ENCODE assay signal across 8 cellular contexts in genomic region chr2:109612991-109613921, GRCh38. TPM values are rescaled to one million over a fixed set of nuclear protein-coding genes. Genes with fewer than 3 reads are reported as not detected.
DNase-seq lines count a peak whose midpoint lies in the region; ATAC-seq and TF ChIP-seq lines count a peak whose summit lies in the region.

No MANE protein-coding gene starts in this region.

- no peak for TF ChIP-seq RAD21 in HCT116 (IDR thresholded peaks at IDR 0.05; ENCODE audit: low read depth)

- H3K9me2 ChIP-seq in HCT116 (ENCODE audit: insufficient read depth) = no peaks in the 10 kb centered on the region; the same call in 1 of the 2 replicates

- peaks cover 37 to 59% of the 10 kb centered on the region in 2 experiments for H3K4me1 ChIP-seq in HCT116 (ENCODE audit: control insufficient read depth in 1 of 2, insufficient read depth in 2 of 2, low read length in 2 of 2)

- no peaks in the 10 kb centered on the region for H3K27me3 ChIP-seq in HCT116 (ENCODE audit: insufficient read depth, low read length)

- no peak for TF ChIP-seq CTCF in HCT116 (IDR thresholded peaks at IDR 0.05 in 2 of 3, conservative IDR thresholded peaks at IDR 0.05 in 1 of 3; ENCODE audit: borderline replicate concordance in 1 of 3, insufficient read depth in 1 of 3, low read depth in 2 of 3, low read length in 2 of 3)
- TF ChIP-seq CTCF in choroid plexus epithelial cell (conservative IDR thresholded peaks at IDR 0.05; ENCODE audit: low read depth, low read length) = no peak

- H3K79me2 ChIP-seq in HCT116 (ENCODE audit: insufficient read depth, low read length) = peaks cover 75% of the 10 kb centered on the region

- H4K20me1 ChIP-seq in HCT116 (ENCODE audit: insufficient read depth) = 0 out of 2 replicates have a peak, but pooled peaks cover 3% of the 10 kb centered on the region

- no peak overlapping the region for H3K27ac Mint-ChIP-seq in stimulated activated memory B cell treated with anti-CD40 and anti-IgM and Interleukin-4, amounts not matched to agents 10 μg/mL and 1 μg/mL and 100 μg/mL, for 72 hours

- H3K27ac ChIP-seq in HCT116 (ENCODE audit: low read depth, low read length) = peak overlapping the region; percentile 78

- no peaks in the 10 kb centered on the region for H3K36me3 ChIP-seq in HCT116 (ENCODE audit: control insufficient read depth in 1 of 2, insufficient read depth in 2 of 2, low read length in 2 of 2)

- H3K9me3 ChIP-seq in HCT116 (ENCODE audit: control insufficient read depth in 1 of 2, insufficient read depth in 1 of 2, low read depth in 1 of 2, low read length in 2 of 2) = no peaks in the 10 kb centered on the region

- H3K4me3 ChIP-seq in HCT116 (replicated peaks in 1 of 2; ENCODE audit: low read depth in 1 of 2, low read length in 2 of 2) (peak overlapping the region; percentile 92 to 98), choroid plexus epithelial cell (ENCODE audit: low read depth, low read length) (peak overlapping the region; percentile 75)

- CTCF ChIA-PET in HCT116 (lab: Charles Lee) = interaction anchor here (1.2 to 1.7 kb wide), 2 partner anchors 121 to 123 kb away, joined by 4 to 7 read pairs; no protein-coding TSS in a partner anchor

- POLR2A ChIA-PET in HCT116 (lab: Charles Lee) = interaction anchor here (1.1 to 2.5 kb wide), 4 partner anchors 9 to 99 kb away, joined by 3 to 10 read pairs (median 5); no protein-coding TSS in a partner anchor

- no peaks in the 10 kb centered on the region for H3K36me3 Mint-ChIP-seq in stimulated activated memory B cell treated with anti-CD40 and anti-IgM and Interleukin-4, amounts not matched to agents 10 μg/mL and 1 μg/mL and 100 μg/mL, for 72 hours

- ATAC-seq in HCT116 = peak; percentile 11
- peak; percentile 60 for ATAC-seq in stimulated activated memory B cell treated with anti-CD40 and anti-IgM and Interleukin-4, amounts not matched to agents 10 μg/mL and 1 μg/mL and 100 μg/mL, for 72 hours

- peak overlapping the region; percentile 98 for H3K9ac ChIP-seq in HCT116 (ENCODE audit: low read length)

- peak overlapping the region; percentile 94 for H3K4me2 ChIP-seq in HCT116 (ENCODE audit: low read length)

- RAD21 ChIA-PET in HCT116 (lab: Charles Lee; ENCODE audit: low non-redundant PET in 1 of 2, low total read pairs in 2 of 2, uncharacterized antibody in 2 of 2, unreplicated experiment in 2 of 2) = no interaction called here

- intact Hi-C loops in HCT116 (cut with micrococcal nuclease) = loop anchor here (5.0 kb wide), 1 partner anchor 66 kb away; no protein-coding TSS in a partner anchor

- peak overlapping the region; percentile 33 for H3K4me3 Mint-ChIP-seq in stimulated activated memory B cell treated with anti-CD40 and anti-IgM and Interleukin-4, amounts not matched to agents 10 μg/mL and 1 μg/mL and 100 μg/mL, for 72 hours

- peak; percentile 29 for DNase-seq in NCI-H1694 treated with DMSO at 0.1 percent for 48 hours (lab: John Stamatoyannopoulos, UW)
- DNase-seq in NCI-H1694 (lab: John Stamatoyannopoulos, UW) = no peak
- DNase-seq in HCT116 (ENCODE audit: low read depth, low spot score) = no peak
- peak; percentile 51 for DNase-seq in NCI-H345 (lab: John Stamatoyannopoulos, UW)
- DNase-seq in choroid plexus epithelial cell (ENCODE audit: low read depth) = peak; percentile 73
- peak; percentile 57 for DNase-seq in kidney tubule cell (ENCODE audit: low spot score)
- DNase-seq in activated gamma-delta T cell (lab: John Stamatoyannopoulos, UW) = no peak

- no peak overlapping the region for H2AFZ ChIP-seq in HCT116 (ENCODE audit: low read depth, low read length, poor library complexity, severe bottlenecking)

- no peak for TF ChIP-seq POLR2A in HCT116 (IDR thresholded peaks at IDR 0.05; ENCODE audit: borderline replicate concordance, extremely low read depth, insufficient read depth, insufficient read length)

- H3K9me3 Mint-ChIP-seq in stimulated activated memory B cell treated with anti-CD40 and anti-IgM and Interleukin-4, amounts not matched to agents 10 μg/mL and 1 μg/mL and 100 μg/mL, for 72 hours = peaks cover 2% of the 10 kb centered on the region

- peaks cover 67% of the 10 kb centered on the region for H3K27me3 Mint-ChIP-seq in stimulated activated memory B cell treated with anti-CD40 and anti-IgM and Interleukin-4, amounts not matched to agents 10 μg/mL and 1 μg/mL and 100 μg/mL, for 72 hours

- BruUV-seq in HCT116 (replicated peaks; lab: Mats Ljungman, UMichigan) = no TSS peak

- no peaks in the 10 kb centered on the region for H3K4me1 Mint-ChIP-seq in stimulated activated memory B cell treated with anti-CD40 and anti-IgM and Interleukin-4, amounts not matched to agents 10 μg/mL and 1 μg/mL and 100 μg/mL, for 72 hours

TF ChIP-seq in HCT116, 20 proteins besides CTCF, POLR2A, EP300 and RAD21:
- TF ChIP-seq EZH2phosphoT487 (IDR thresholded peaks at IDR 0.05; ENCODE audit: borderline replicate concordance) (no peak), TCF7L2 (IDR thresholded peaks at IDR 0.05; ENCODE audit: borderline replicate concordance, extremely low read depth, insufficient read depth, insufficient read length) (no peak), FOSL1 (IDR thresholded peaks at IDR 0.05; ENCODE audit: low read depth) (no peak), ZFX (IDR thresholded peaks at IDR 0.05) (no peak; the same call in 1 of the 2 replicates), SP1 (IDR thresholded peaks at IDR 0.05; ENCODE audit: low read depth) (no peak), POLR2AphosphoS5 (IDR thresholded peaks at IDR 0.05; ENCODE audit: low read depth, low read length) (no peak), ZBTB33 (IDR thresholded peaks at IDR 0.05; ENCODE audit: extremely low read depth, insufficient replicate concordance, low read length) (no peak), SRF (IDR thresholded peaks at IDR 0.05; ENCODE audit: low read depth) (no peak)
- TF ChIP-seq, protein P1, sequence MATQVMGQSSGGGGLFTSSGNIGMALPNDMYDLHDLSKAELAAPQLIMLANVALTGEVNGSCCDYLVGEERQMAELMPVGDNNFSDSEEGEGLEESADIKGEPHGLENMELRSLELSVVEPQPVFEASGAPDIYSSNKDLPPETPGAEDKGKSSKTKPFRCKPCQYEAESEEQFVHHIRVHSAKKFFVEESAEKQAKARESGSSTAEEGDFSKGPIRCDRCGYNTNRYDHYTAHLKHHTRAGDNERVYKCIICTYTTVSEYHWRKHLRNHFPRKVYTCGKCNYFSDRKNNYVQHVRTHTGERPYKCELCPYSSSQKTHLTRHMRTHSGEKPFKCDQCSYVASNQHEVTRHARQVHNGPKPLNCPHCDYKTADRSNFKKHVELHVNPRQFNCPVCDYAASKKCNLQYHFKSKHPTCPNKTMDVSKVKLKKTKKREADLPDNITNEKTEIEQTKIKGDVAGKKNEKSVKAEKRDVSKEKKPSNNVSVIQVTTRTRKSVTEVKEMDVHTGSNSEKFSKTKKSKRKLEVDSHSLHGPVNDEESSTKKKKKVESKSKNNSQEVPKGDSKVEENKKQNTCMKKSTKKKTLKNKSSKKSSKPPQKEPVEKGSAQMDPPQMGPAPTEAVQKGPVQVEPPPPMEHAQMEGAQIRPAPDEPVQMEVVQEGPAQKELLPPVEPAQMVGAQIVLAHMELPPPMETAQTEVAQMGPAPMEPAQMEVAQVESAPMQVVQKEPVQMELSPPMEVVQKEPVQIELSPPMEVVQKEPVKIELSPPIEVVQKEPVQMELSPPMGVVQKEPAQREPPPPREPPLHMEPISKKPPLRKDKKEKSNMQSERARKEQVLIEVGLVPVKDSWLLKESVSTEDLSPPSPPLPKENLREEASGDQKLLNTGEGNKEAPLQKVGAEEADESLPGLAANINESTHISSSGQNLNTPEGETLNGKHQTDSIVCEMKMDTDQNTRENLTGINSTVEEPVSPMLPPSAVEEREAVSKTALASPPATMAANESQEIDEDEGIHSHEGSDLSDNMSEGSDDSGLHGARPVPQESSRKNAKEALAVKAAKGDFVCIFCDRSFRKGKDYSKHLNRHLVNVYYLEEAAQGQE (IDR thresholded peaks at IDR 0.05; ENCODE audit: low read depth) = no peak

RNA-seq across cellular contexts. Expression of gene SEPTIN10, which starts 0.5 kb away (rescaled TPM):
- total RNA-seq in HCT116 (2021; ENCODE audit: unreplicated experiment) = 113 TPM
- polyA plus RNA-seq in HCT116 (2012) = 76.0 and 78.6 TPM in 2 replicates

RNA-seq across cellular contexts. Expression of gene SOWAHC, which starts 0.9 kb away (rescaled TPM):
- 16.6 TPM for total RNA-seq in HCT116 (2021; ENCODE audit: unreplicated experiment)
- 7.8 and 8.3 TPM in 2 replicates for polyA plus RNA-seq in HCT116 (2012)

Comparison
In these comparisons a context has a peak if more than half of its experiments do, and no peak if none do; other contexts are left out.
1. DNase-seq: peak in NCI-H1694 treated with DMSO at 0.1 percent for 48 hours (single experiment), NCI-H345 (single experiment), choroid plexus epithelial cell (single experiment) and kidney tubule cell (single experiment); none in NCI-H1694 (single experiment), HCT116 (single experiment) and activated gamma-delta T cell (single experiment).